Comparison of ENCODE assay signal across 10 cellular contexts in genomic region chr4:111806331-111806730, GRCh38.
A peak's percentile ranks its signal among the peaks of the same experiment; 100 is the strongest.
DNase-seq lines count a peak whose midpoint lies in the region; ATAC-seq and TF ChIP-seq lines count a peak whose summit lies in the region.
"Had no signal": no experiment of that assay in that cellular context is flagged by ENCODE, and none has a peak within 500 bp of the region (broad histone marks: within the 10 kb centered on the region; RNA-seq: fewer than 3 reads in every experiment).

No MANE protein-coding gene starts in this region.

- no peak overlapping the region for H4K91ac ChIP-seq in trophoblast cell (ENCODE audit: low read depth, low read length)

- H3K27ac ChIP-seq in endodermal cell (ENCODE audit: low read depth, low read length), result no peak overlapping the region
- no peak overlapping the region for H3K27ac ChIP-seq in trophoblast cell (ENCODE audit: low read depth, low read length)
- H3K27ac ChIP-seq in adrenal gland, result no peak overlapping the region
- H3K27ac ChIP-seq: SK-N-MC had no signal

- H3K4me2 ChIP-seq in trophoblast cell (ENCODE audit: low read length), result no peak overlapping the region

- H3K36me3 Mint-ChIP-seq in endodermal cell (ENCODE audit: low read depth), result no peaks in the 10 kb centered on the region

- 74 to 80% methylated on average over 2 to 5 of the region's 5 CpGs for WGBS in endodermal cell (ENCODE audit: insufficient coverage in 1 of 2, insufficient read length in 1 of 2), 2 experiments
- no CpG with 5 or more reads among the region's 5 CpGs for WGBS in trophoblast cell (ENCODE audit: extremely low coverage, insufficient coverage, insufficient read length)
- WGBS in adrenal gland, 4 donors, result 47 to 78% (median 68%) methylated on average over 4 to 5 of the region's 5 CpGs

- no peak overlapping the region for H2BK120ac ChIP-seq in trophoblast cell (ENCODE audit: insufficient read depth, low read length, poor library complexity)

- no peaks in the 10 kb centered on the region for H3K36me3 ChIP-seq in endodermal cell (ENCODE audit: control insufficient read depth, insufficient read depth, low read length)
- no peaks in the 10 kb centered on the region for H3K36me3 ChIP-seq in trophoblast cell (ENCODE audit: control insufficient read depth in 1 of 2, insufficient read depth in 2 of 2, low read length in 2 of 2)
- no peaks in the 10 kb centered on the region for H3K36me3 ChIP-seq in adrenal gland (replicated peaks in 1 of 2)

- H3K23ac ChIP-seq in trophoblast cell (ENCODE audit: low read length), result no peak overlapping the region

- TF ChIP-seq CTCF in NB4 (IDR thresholded peaks at IDR 0.05; ENCODE audit: low read depth, low read length) (peak; percentile 25), endodermal cell (conservative IDR thresholded peaks at IDR 0.05) (peak; percentile 75), adrenal gland (IDR thresholded peaks at IDR 0.05) (no peak)

- H3K4me1 ChIP-seq in endodermal cell (ENCODE audit: control insufficient read depth, insufficient read depth, low read length) (no peaks in the 10 kb centered on the region), trophoblast cell (ENCODE audit: control insufficient read depth in 1 of 2, insufficient read depth in 2 of 2, low read length in 2 of 2) (no peaks in the 10 kb centered on the region), adrenal gland (replicated peaks in 1 of 2) (no peaks in the 10 kb centered on the region)

- H2AK5ac ChIP-seq in trophoblast cell (ENCODE audit: low read length), result no peak overlapping the region

- no peaks in the 10 kb centered on the region for H3K27me3 ChIP-seq in endodermal cell (ENCODE audit: control insufficient read depth, insufficient read depth, low read length, poor library complexity, severe bottlenecking)
- no peaks in the 10 kb centered on the region for H3K27me3 ChIP-seq in trophoblast cell (ENCODE audit: insufficient read depth, low read length)
- no peaks in the 10 kb centered on the region for H3K27me3 ChIP-seq in adrenal gland

- H3K79me1 ChIP-seq in trophoblast cell (ENCODE audit: low read length), result no peaks in the 10 kb centered on the region

- H3K4me3 Mint-ChIP-seq in endodermal cell, result no peak overlapping the region

- H3K4me1 Mint-ChIP-seq in endodermal cell, result peaks cover 10% of the 10 kb centered on the region

- DNase-seq in NB4 (ENCODE audit: low read depth) (peak; percentile 8), endodermal cell (peak; percentile 83), trophoblast cell (peak; percentile 41 to 56), adrenal gland (no peak), erythroblast (lab: John Stamatoyannopoulos, UW) (no peak)
- no peak for DNase-seq in effector CD4-positive, alpha-beta T cell
- DNase-seq: NCI-H2227 treated with DMSO at 0.1 percent for 48 hours; stimulated activated naive CD8-positive, alpha-beta T cell treated with anti-CD3 and anti-CD28 coated beads, Interleukin-15, Interleukin-2, amounts not matched to agents 100 U/mL and 50 U/mL, for 24 hours had no signal

- H3K14ac ChIP-seq in trophoblast cell (ENCODE audit: low read length), result no peak overlapping the region

- H3K4me3 ChIP-seq in NB4 (ENCODE audit: low read depth, low read length) (no peak overlapping the region), endodermal cell (ENCODE audit: low read length) (no peak overlapping the region), trophoblast cell (ENCODE audit: low read depth, low read length) (no peak overlapping the region), adrenal gland (no peak overlapping the region)
- H3K4me3 ChIP-seq: SK-N-MC had no signal

- H3K27ac Mint-ChIP-seq in endodermal cell, result no peak overlapping the region

- H2AFZ ChIP-seq in trophoblast cell (ENCODE audit: insufficient read depth, low read length, poor library complexity), result no peak overlapping the region

- H3K9me3 ChIP-seq in endodermal cell (ENCODE audit: control insufficient read depth, low read length), result no peaks in the 10 kb centered on the region
- no peaks in the 10 kb centered on the region for H3K9me3 ChIP-seq in trophoblast cell (ENCODE audit: insufficient read depth, low read depth, low read length)
- H3K9me3 ChIP-seq in adrenal gland (replicated peaks in 1 of 3), result no peaks in the 10 kb centered on the region

- intact Hi-C loops in adrenal gland (cut with DNase I), result no loop called here

- no peak overlapping the region for H4K8ac ChIP-seq in trophoblast cell (ENCODE audit: low read depth, low read length)

- TF ChIP-seq POLR2A in NB4 (IDR thresholded peaks at IDR 0.05; ENCODE audit: extremely low read depth, insufficient read length) (no peak), adrenal gland (IDR thresholded peaks at IDR 0.05) (no peak), erythroblast (IDR thresholded peaks at IDR 0.05; ENCODE audit: low read length) (no peak)

- ATAC-seq in GM18867 (IDR thresholded peaks at IDR 0.05; ENCODE audit: unreplicated experiment), result peak; percentile 58
- ATAC-seq: stimulated activated naive CD8-positive, alpha-beta T cell treated with anti-CD3 and anti-CD28 coated beads, Interleukin-15, Interleukin-2, amounts not matched to agents 100 U/mL and 50 U/mL, for 24 hours had no signal

- H4K12ac ChIP-seq in trophoblast cell (ENCODE audit: low read depth, low read length), result no peak overlapping the region

- no peak overlapping the region for H2BK5ac ChIP-seq in trophoblast cell (ENCODE audit: low read depth, low read length, poor library complexity)

- no peak overlapping the region for H3K4ac ChIP-seq in trophoblast cell (ENCODE audit: low read depth, low read length)

- H3K79me2 ChIP-seq in trophoblast cell (ENCODE audit: control insufficient read depth, insufficient read depth, low read length, poor library complexity), result no peaks in the 10 kb centered on the region

- no peak overlapping the region for H2BK12ac ChIP-seq in trophoblast cell (ENCODE audit: low read length)

- H3K9ac ChIP-seq in endodermal cell (ENCODE audit: extremely low read depth, low read length, poor library complexity, severe bottlenecking) (no peak overlapping the region), trophoblast cell (ENCODE audit: low read length) (no peak overlapping the region)

- no peak overlapping the region for H3K18ac ChIP-seq in trophoblast cell (ENCODE audit: low read length)

- H3K9me3 Mint-ChIP-seq in endodermal cell, result peaks cover 2% of the 10 kb centered on the region

- peaks cover 7% of the 10 kb centered on the region for H3K27me3 Mint-ChIP-seq in endodermal cell (ENCODE audit: insufficient read depth)

Comparison
In these comparisons a context has a peak if more than half of its experiments do, and no peak if none do; other contexts are left out.
1. DNase-seq: peak in NB4 (single experiment), endodermal cell (single experiment) and trophoblast cell (2 of 2); none in effector CD4-positive, alpha-beta T cell (single experiment), adrenal gland (0 of 7) and erythroblast (0 of 2).
2. CTCF ChIP-seq: peak in NB4 (single experiment) and endodermal cell (single experiment); none in adrenal gland (0 of 6).